Comparison of ENCODE assay signal across 17 cellular contexts in the genomic region with DNA sequence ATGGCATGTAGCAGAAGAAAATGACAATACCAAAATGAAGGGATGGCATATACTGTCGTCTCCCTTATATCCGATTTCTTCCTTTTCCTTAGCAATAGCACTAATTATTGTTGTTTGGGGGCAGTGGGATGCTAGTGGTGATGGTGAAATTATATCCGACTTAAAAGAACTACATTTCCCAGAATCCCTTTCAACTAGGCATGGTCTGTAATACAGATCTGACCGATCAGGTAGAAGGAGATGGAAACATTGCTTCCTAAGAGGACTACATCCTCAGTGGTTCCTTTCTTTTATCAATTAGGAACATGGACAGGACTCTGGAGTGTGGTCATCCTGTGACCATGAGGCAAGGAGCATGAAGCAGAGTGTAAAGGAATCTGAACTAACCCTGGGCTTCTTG.
"Had no signal": no experiment of that assay in that cellular context is flagged by ENCODE, and none has a peak within 500 bp of the region (broad histone marks: within the 10 kb centered on the region; RNA-seq: fewer than 3 reads in every experiment).

No MANE protein-coding gene starts in this region.

- H3K27me3 ChIP-seq: neutrophil, sigmoid colon, tibial nerve had no signal

- H3K27ac ChIP-seq: neutrophil, psoas muscle, sigmoid colon, tibial nerve had no signal

- H3K9me3 ChIP-seq: neutrophil, psoas muscle, sigmoid colon, tibial nerve had no signal

- ATAC-seq: activated CD4-positive, CD25-positive, alpha-beta regulatory T cell treated with anti-CD3 and anti-CD28 coated beads, Interleukin-2, amount 50 U/mL, for 24 hours; activated CD8-positive, alpha-beta memory T cell treated with anti-CD3 and anti-CD28 coated beads, Interleukin-2, amount 10 ng/mL, durations not matched to agents 7 days and 5 days; left cardiac atrium; psoas muscle; stimulated activated naive B cell treated with anti-CD40 and anti-IgM and Interleukin-4, amounts not matched to agents 10 μg/mL and 1 μg/mL and 100 μg/mL, for 72 hours had no signal

- H3K4me1 ChIP-seq: psoas muscle, sigmoid colon, tibial nerve had no signal

- DNase-seq: activated CD4-positive, alpha-beta T cell treated with anti-CD3 and anti-CD28 coated beads, Interleukin-2, amount 50 U/mL, for 4 hours; activated CD8-positive, alpha-beta memory T cell treated with anti-CD3 and anti-CD28 coated beads, Interleukin-2, amount 10 ng/mL, durations not matched to agents 7 days and 5 days; activated effector memory CD4-positive, alpha-beta T cell treated with Interleukin-2 at 50 U/mL for 16 hours; activated T-cell treated with anti-CD3 and anti-CD28 coated beads, Interleukin-2, amount 50 U/mL, for 24 hours; anterior cingulate cortex; endodermal cell; left cardiac atrium; naive B cell; psoas muscle; sigmoid colon; stimulated activated CD4-positive, alpha-beta T cell treated with anti-CD3 and anti-CD28 coated beads, Interleukin-2, amount 100 ng/mL, for 24 hours; stimulated activated naive B cell treated with anti-CD40 and anti-IgM and Interleukin-4, amounts not matched to agents 10 μg/mL and 1 μg/mL and 100 μg/mL, for 72 hours had no signal

- H3K4me3 ChIP-seq: lung, psoas muscle, sigmoid colon, tibial nerve had no signal

- H3K4me1 Mint-ChIP-seq: activated CD8-positive, alpha-beta memory T cell treated with anti-CD3 and anti-CD28 coated beads, Interleukin-2, amount 10 ng/mL, durations not matched to agents 7 days and 5 days; naive B cell; stimulated activated naive B cell treated with anti-CD40 and anti-IgM and Interleukin-4, amounts not matched to agents 10 μg/mL and 1 μg/mL and 100 μg/mL, for 72 hours had no signal

- H3K4me3 Mint-ChIP-seq: activated CD8-positive, alpha-beta memory T cell treated with anti-CD3 and anti-CD28 coated beads, Interleukin-2, amount 10 ng/mL, durations not matched to agents 7 days and 5 days; activated naive CD8-positive, alpha-beta T cell; activated T-cell treated with anti-CD3 and anti-CD28 coated beads, Interleukin-2, amount 50 U/mL, for 24 hours; endodermal cell; naive B cell; stimulated activated naive B cell treated with anti-CD40 and anti-IgM and Interleukin-4, amounts not matched to agents 10 μg/mL and 1 μg/mL and 100 μg/mL, for 72 hours had no signal

- H3K9me3 Mint-ChIP-seq: endodermal cell had no signal

- H3K27me3 Mint-ChIP-seq: activated CD8-positive, alpha-beta memory T cell treated with anti-CD3 and anti-CD28 coated beads, Interleukin-2, amount 10 ng/mL, durations not matched to agents 7 days and 5 days; activated naive CD8-positive, alpha-beta T cell; activated T-cell treated with anti-CD3 and anti-CD28 coated beads, Interleukin-2, amount 50 U/mL, for 24 hours; naive B cell; stimulated activated naive B cell treated with anti-CD40 and anti-IgM and Interleukin-4, amounts not matched to agents 10 μg/mL and 1 μg/mL and 100 μg/mL, for 72 hours had no signal

- H3K27ac Mint-ChIP-seq: activated CD8-positive, alpha-beta memory T cell treated with anti-CD3 and anti-CD28 coated beads, Interleukin-2, amount 10 ng/mL, durations not matched to agents 7 days and 5 days; activated naive CD8-positive, alpha-beta T cell; activated T-cell treated with anti-CD3 and anti-CD28 coated beads, Interleukin-2, amount 50 U/mL, for 24 hours; endodermal cell; naive B cell; stimulated activated naive B cell treated with anti-CD40 and anti-IgM and Interleukin-4, amounts not matched to agents 10 μg/mL and 1 μg/mL and 100 μg/mL, for 72 hours had no signal

- H3K36me3 ChIP-seq: neutrophil, sigmoid colon, tibial nerve had no signal

- H3K36me3 Mint-ChIP-seq: activated CD8-positive, alpha-beta memory T cell treated with anti-CD3 and anti-CD28 coated beads, Interleukin-2, amount 10 ng/mL, durations not matched to agents 7 days and 5 days; naive B cell; stimulated activated naive B cell treated with anti-CD40 and anti-IgM and Interleukin-4, amounts not matched to agents 10 μg/mL and 1 μg/mL and 100 μg/mL, for 72 hours had no signal
